In genomic region chrX:108396986-108397385, GRCh38 we compare ENCODE assay signal across 2 cellular contexts.
TF ChIP-seq lines count a peak whose summit lies in the region.

No MANE protein-coding gene starts in this region.

TF ChIP-seq in GM23338, 12 proteins besides CTCF, POLR2A, EP300 and RAD21:
- TF ChIP-seq REST (IDR thresholded peaks at IDR 0.05; ENCODE audit: unreplicated experiment) (no peak), EZH2 (IDR thresholded peaks at IDR 0.05; ENCODE audit: low read depth, unreplicated experiment) (no peak), ZNF331 (CRISPR knock-in tag; IDR thresholded peaks at IDR 0.05; ENCODE audit: low read depth) (no peak), ZNF114 (CRISPR knock-in tag; IDR thresholded peaks at IDR 0.05) (no peak), ZNF462 (CRISPR knock-in tag; IDR thresholded peaks at IDR 0.05) (no peak), STAT1 (IDR thresholded peaks at IDR 0.05; ENCODE audit: unreplicated experiment) (no peak), CREB1 (CRISPR knock-in tag; IDR thresholded peaks at IDR 0.05; ENCODE audit: low read depth) (no peak), POLR2AphosphoS5 (IDR thresholded peaks at IDR 0.05; ENCODE audit: low read depth) (no peak), JUNB (IDR thresholded peaks at IDR 0.05; ENCODE audit: unreplicated experiment) (no peak), EZH2phosphoT487 (IDR thresholded peaks at IDR 0.05; ENCODE audit: unreplicated experiment) (no peak), NANOG (IDR thresholded peaks at IDR 0.05; ENCODE audit: borderline replicate concordance) (no peak)
- TF ChIP-seq, protein P1, sequence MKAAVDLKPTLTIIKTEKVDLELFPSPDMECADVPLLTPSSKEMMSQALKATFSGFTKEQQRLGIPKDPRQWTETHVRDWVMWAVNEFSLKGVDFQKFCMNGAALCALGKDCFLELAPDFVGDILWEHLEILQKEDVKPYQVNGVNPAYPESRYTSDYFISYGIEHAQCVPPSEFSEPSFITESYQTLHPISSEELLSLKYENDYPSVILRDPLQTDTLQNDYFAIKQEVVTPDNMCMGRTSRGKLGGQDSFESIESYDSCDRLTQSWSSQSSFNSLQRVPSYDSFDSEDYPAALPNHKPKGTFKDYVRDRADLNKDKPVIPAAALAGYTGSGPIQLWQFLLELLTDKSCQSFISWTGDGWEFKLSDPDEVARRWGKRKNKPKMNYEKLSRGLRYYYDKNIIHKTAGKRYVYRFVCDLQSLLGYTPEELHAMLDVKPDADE (IDR thresholded peaks at IDR 0.05), result no peak

TF ChIP-seq in endothelial cell of umbilical vein, 7 proteins besides CTCF, POLR2A, EP300 and RAD21:
- TF ChIP-seq POLR2AphosphoS5 (IDR thresholded peaks at IDR 0.05; ENCODE audit: insufficient read depth, low read depth, low read length) (no peak), FOS (IDR thresholded peaks at IDR 0.05; ENCODE audit: borderline replicate concordance, insufficient read depth, low read length) (no peak), GATA2 (IDR thresholded peaks at IDR 0.05; ENCODE audit: insufficient read depth, insufficient read length, low read depth, low read length) (no peak), MYC (IDR thresholded peaks at IDR 0.05; ENCODE audit: low read depth, low read length) (no peak), MAX (IDR thresholded peaks at IDR 0.05; ENCODE audit: insufficient read depth, insufficient read length) (no peak), EZH2 (IDR thresholded peaks at IDR 0.05; ENCODE audit: borderline replicate concordance, low read depth, low read length, severe bottlenecking) (no peak), JUN (IDR thresholded peaks at IDR 0.05; ENCODE audit: borderline replicate concordance, insufficient read depth, insufficient read length, low read depth) (no peak)
TF ChIP-seq in endothelial cell of umbilical vein: peak in this region for 0.
